ENCODE assay signal across 8 cellular contexts in genomic region chr10:96587255-96588059, GRCh38. TPM values are rescaled to one million over a fixed set of nuclear protein-coding genes. Genes with fewer than 3 reads are reported as not detected.
DNase-seq lines count a peak whose midpoint lies in the region; ATAC-seq and TF ChIP-seq lines count a peak whose summit lies in the region.

No MANE protein-coding gene starts in this region.

- ATAC-seq in DND-41 (ENCODE audit: insufficient read depth, low read depth) (peak; percentile 16), HG02943 (IDR thresholded peaks at IDR 0.05; ENCODE audit: low read depth, unreplicated experiment) (peak; percentile 10)
- ATAC-seq in stimulated activated naive B cell treated with anti-CD40 and anti-IgM and Interleukin-4, amounts not matched to agents 10 μg/mL and 1 μg/mL and 100 μg/mL, for 72 hours (replicated peaks) = no peak

- intact Hi-C loops in PC-9 (cut with micrococcal nuclease; ENCODE audit: unreplicated experiment) = loop anchor here (5.0 kb wide), 2 partner anchors 45 to 245 kb away; partner anchors contain the start of gene LCOR

- peaks cover 5 to 11% of the 10 kb centered on the region in 2 donors for H3K36me3 Mint-ChIP-seq in stimulated activated naive B cell treated with anti-CD40 and anti-IgM and Interleukin-4, amounts not matched to agents 10 μg/mL and 1 μg/mL and 100 μg/mL, for 72 hours

- H3K27me3 ChIP-seq in DND-41 (ENCODE audit: insufficient read depth, low read length, poor library complexity) (peaks cover 12% of the 10 kb centered on the region), PC-9 (ENCODE audit: insufficient read depth, low read depth) (no peaks in the 10 kb centered on the region), kidney epithelial cell (ENCODE audit: control insufficient read depth, insufficient read depth, low read length) (no peaks in the 10 kb centered on the region)

- H3K9me3 ChIP-seq in DND-41 (ENCODE audit: insufficient read depth, low read length, severe bottlenecking) (no peaks in the 10 kb centered on the region), PC-9 (ENCODE audit: insufficient read depth, low read depth) (no peaks in the 10 kb centered on the region)

- H3K4me1 ChIP-seq in DND-41 (ENCODE audit: insufficient read depth, low read length) (peaks cover 52% of the 10 kb centered on the region), PC-9 (replicated peaks; ENCODE audit: insufficient read depth) (peaks cover 30% of the 10 kb centered on the region)

- CTCF ChIA-PET in PC-9 (lab: Charles Lee) = interaction anchor here (0.6 kb wide), 1 partner anchor 428 kb away, joined by 3 read pairs; no protein-coding TSS in a partner anchor

- H3K4me3 Mint-ChIP-seq in stimulated activated naive B cell treated with anti-CD40 and anti-IgM and Interleukin-4, amounts not matched to agents 10 μg/mL and 1 μg/mL and 100 μg/mL, for 72 hours = no peak overlapping the region

- H3K79me2 ChIP-seq in DND-41 (ENCODE audit: insufficient read depth, low read length) (peaks cover 46% of the 10 kb centered on the region), PC-9 (ENCODE audit: low read depth) (peaks cover 41% of the 10 kb centered on the region)

- H3K9ac ChIP-seq in DND-41 (ENCODE audit: low read depth, low read length) = peak overlapping the region; percentile 92

- H3K27ac ChIP-seq in DND-41 (ENCODE audit: low read length) (peak overlapping the region; percentile 88), PC-9 (peak overlapping the region; percentile 75)

- H3K9me2 ChIP-seq in PC-9 (ENCODE audit: insufficient read depth) = no peaks in the 10 kb centered on the region

- H3F3A ChIP-seq in PC-9 (ENCODE audit: insufficient read depth, low read depth) = peaks cover 8% of the 10 kb centered on the region; the same call in 1 of the 2 replicates

- no peaks in the 10 kb centered on the region for H3K9me3 Mint-ChIP-seq in stimulated activated naive B cell treated with anti-CD40 and anti-IgM and Interleukin-4, amounts not matched to agents 10 μg/mL and 1 μg/mL and 100 μg/mL, for 72 hours

- H3K27ac Mint-ChIP-seq in stimulated activated naive B cell treated with anti-CD40 and anti-IgM and Interleukin-4, amounts not matched to agents 10 μg/mL and 1 μg/mL and 100 μg/mL, for 72 hours = no peak overlapping the region

- DNase-seq in DND-41 = no peak
- peak in 1 of 2 experiments; percentile 56 for DNase-seq in PC-9
- DNase-seq in cardiac fibroblast (ENCODE audit: low read depth in 2 of 2) = peak; percentile 85 to 88
- no peak for DNase-seq in kidney epithelial cell (ENCODE audit: low read depth)
- DNase-seq in stimulated activated CD4-positive, alpha-beta T cell treated with anti-CD3 and anti-CD28 coated beads, TNF-alpha, amount 100 ng/mL, for 48 hours (ENCODE audit: low read depth in 3 of 3) = peak; percentile 11 to 33 (median 29)
- no peak for DNase-seq in stimulated activated naive B cell treated with anti-CD40 and anti-IgM and Interleukin-4, amounts not matched to agents 10 μg/mL and 1 μg/mL and 100 μg/mL, for 72 hours
- DNase-seq in activated effector memory CD4-positive, alpha-beta T cell treated with anti-CD3 and anti-CD28 coated beads, Interleukin-2, amount 50 U/mL, for 16 hours = no peak

- H3K4me2 ChIP-seq in DND-41 (ENCODE audit: insufficient read depth, low read length) = peak overlapping the region; percentile 92
- H3K4me2 ChIP-seq in PC-9 = peak overlapping the region; percentile 89

- H3K4me1 Mint-ChIP-seq in stimulated activated naive B cell treated with anti-CD40 and anti-IgM and Interleukin-4, amounts not matched to agents 10 μg/mL and 1 μg/mL and 100 μg/mL, for 72 hours = peaks cover 18 to 34% of the 10 kb centered on the region in 2 donors

- H3K4me3 ChIP-seq in DND-41 (ENCODE audit: low read depth in 1 of 2, low read length in 2 of 2) = peak overlapping the region; percentile 62 to 82; a peak in 3 of 4 replicates
- peak overlapping the region; percentile 91 for H3K4me3 ChIP-seq in PC-9
- H3K4me3 ChIP-seq in cardiac fibroblast (replicated peaks in 1 of 2; ENCODE audit: low read depth in 2 of 2, low read length in 2 of 2) = peak overlapping the region; percentile 56 to 90
- peak overlapping the region; percentile 61 for H3K4me3 ChIP-seq in kidney epithelial cell (ENCODE audit: low read depth, low read length)

- H3K27me3 Mint-ChIP-seq in stimulated activated naive B cell treated with anti-CD40 and anti-IgM and Interleukin-4, amounts not matched to agents 10 μg/mL and 1 μg/mL and 100 μg/mL, for 72 hours = no peaks in the 10 kb centered on the region

- TF ChIP-seq CTCF in DND-41 (IDR thresholded peaks at IDR 0.05; ENCODE audit: borderline replicate concordance, extremely low read depth, low read length, poor library complexity, severe bottlenecking) (no peak), PC-9 (conservative IDR thresholded peaks at IDR 0.05) (no peak), cardiac fibroblast (IDR thresholded peaks at IDR 0.05; ENCODE audit: low read depth, low read length) (no peak), kidney epithelial cell (IDR thresholded peaks at IDR 0.05; ENCODE audit: insufficient read depth, low read length, poor library complexity, severe bottlenecking) (no peak)

- TSS peak; percentile 70 for BruUV-seq in PC-9 (replicated peaks; lab: Mats Ljungman, UMichigan)

- H4K20me1 ChIP-seq in DND-41 (ENCODE audit: insufficient read depth, low read length) = peaks cover 32% of the 10 kb centered on the region
- H4K20me1 ChIP-seq in PC-9 (ENCODE audit: insufficient read depth) = peaks cover 33% of the 10 kb centered on the region

- POLR2A ChIA-PET in PC-9 (lab: Charles Lee; ENCODE audit: unreplicated experiment) = no interaction called here

- H3K36me3 ChIP-seq in DND-41 (ENCODE audit: insufficient read depth, low read length) = peaks cover 7% of the 10 kb centered on the region; the same call in 1 of the 2 replicates
- no peaks in the 10 kb centered on the region for H3K36me3 ChIP-seq in PC-9 (ENCODE audit: low read depth)
- no peaks in the 10 kb centered on the region for H3K36me3 ChIP-seq in kidney epithelial cell (ENCODE audit: control insufficient read depth, insufficient read depth, low read length)

- H2AFZ ChIP-seq in DND-41 (ENCODE audit: low read depth, low read length) = peak overlapping the region; percentile 98
- peak overlapping the region; percentile 81 for H2AFZ ChIP-seq in PC-9

RNA-seq across cellular contexts. Expression of gene TM9SF3, which starts 0.6 kb away (rescaled TPM):
- 72.6 and 75.2 TPM in 2 replicates for total RNA-seq in PC-9 (2021)
- total RNA-seq in kidney epithelial cell = 77.6 and 78.5 TPM in 2 replicates

Comparison
In these comparisons a context has a peak if more than half of its experiments do, and no peak if none do; other contexts are left out.
1. ATAC-seq: peak in DND-41 (single experiment) and HG02943 (single experiment); none in stimulated activated naive B cell treated with anti-CD40 and anti-IgM and Interleukin-4, amounts not matched to agents 10 μg/mL and 1 μg/mL and 100 μg/mL, for 72 hours (0 of 2).
2. DNase-seq: peak in cardiac fibroblast (2 of 2) and stimulated activated CD4-positive, alpha-beta T cell treated with anti-CD3 and anti-CD28 coated beads, TNF-alpha, amount 100 ng/mL, for 48 hours (3 of 3); none in DND-41 (single experiment), kidney epithelial cell (single experiment), stimulated activated naive B cell treated with anti-CD40 and anti-IgM and Interleukin-4, amounts not matched to agents 10 μg/mL and 1 μg/mL and 100 μg/mL, for 72 hours (single experiment) and activated effector memory CD4-positive, alpha-beta T cell treated with anti-CD3 and anti-CD28 coated beads, Interleukin-2, amount 50 U/mL, for 16 hours (single experiment).
3. Peak in every context shown above with its lines, with median percentiles within 50 percentile points of each other: H3K4me3 ChIP-seq.